Comparison of ENCODE assay signal across 8 cellular contexts in genomic region chr15:25710184-25710583, GRCh38.
DNase-seq lines count a peak whose midpoint lies in the region; ATAC-seq and TF ChIP-seq lines count a peak whose summit lies in the region.

No MANE protein-coding gene starts in this region.

- H3K27me3 ChIP-seq in gastroesophageal sphincter (no peaks in the 10 kb centered on the region), gastrocnemius medialis (no peaks in the 10 kb centered on the region)

- peaks cover 0 to 17% (median 0%) of the 10 kb centered on the region in 3 donors for H3K4me1 ChIP-seq in gastroesophageal sphincter
- no peaks in the 10 kb centered on the region for H3K4me1 ChIP-seq in gastrocnemius medialis

- no peak for TF ChIP-seq EP300 in gastroesophageal sphincter (IDR thresholded peaks at IDR 0.05)

- peak; percentile 18 for DNase-seq in EL
- DNase-seq in KG1 (lab: John Stamatoyannopoulos, UW): peak; percentile 4
- DNase-seq in activated CD8-positive, alpha-beta memory T cell treated with anti-CD3 and anti-CD28 coated beads, Interleukin-2, amount 50 U/mL, for 4 hours: peak; percentile 54
- peak in 1 of 2 donors; percentile 33 for DNase-seq in gastrocnemius medialis
- DNase-seq in DMS114 treated with DMSO at 0.1 percent for 48 hours (lab: John Stamatoyannopoulos, UW; ENCODE audit: unreplicated experiment): no peak
- no peak for DNase-seq in NCI-H345 treated with DMSO at 0.1 percent for 48 hours (lab: John Stamatoyannopoulos, UW; ENCODE audit: unreplicated experiment)
- no peak for DNase-seq in NCI-H226

- TF ChIP-seq POLR2A in gastroesophageal sphincter (IDR thresholded peaks at IDR 0.05) (no peak), gastrocnemius medialis (IDR thresholded peaks at IDR 0.05) (no peak)

- 100% methylated on average over 2 of the region's 10 CpGs; no CpG with 5 or more reads in 1 of the 2 donors for WGBS in gastroesophageal sphincter (ENCODE audit: low coverage in 1 of 2), 2 donors

- H3K4me3 ChIP-seq in gastroesophageal sphincter (no peak overlapping the region), gastrocnemius medialis (no peak overlapping the region)

- H3K9me3 ChIP-seq in gastroesophageal sphincter (no peaks in the 10 kb centered on the region), gastrocnemius medialis (no peaks in the 10 kb centered on the region)

- H3K36me3 ChIP-seq in gastroesophageal sphincter: peaks cover 0 to 50% of the 10 kb centered on the region in 2 donors
- H3K36me3 ChIP-seq in gastrocnemius medialis: no peaks in the 10 kb centered on the region

- H3K27ac ChIP-seq in gastroesophageal sphincter (no peak overlapping the region), gastrocnemius medialis (no peak overlapping the region)

- TF ChIP-seq CTCF in gastroesophageal sphincter (IDR thresholded peaks at IDR 0.05) (peak in 3 of 4 experiments; percentile 49 to 64 (median 60)), gastrocnemius medialis (IDR thresholded peaks at IDR 0.05 in 4 of 5, conservative IDR thresholded peaks at IDR 0.05 in 1 of 5) (peak; percentile 39 to 75 (median 61))

- in situ Hi-C loops in gastrocnemius medialis (cut with MboI; ENCODE audit: low sequenced_read_pairs in 4 of 4): loop anchor here in 1 of 4 donors (25.0 kb wide), 1 partner anchor 198 kb away; no protein-coding TSS in a partner anchor

- intact Hi-C loops in gastrocnemius medialis (cut with DNase I; ENCODE audit: low total_unique reads): loop anchor here (2.0 kb wide), 1 partner anchor 201 kb away; no protein-coding TSS in a partner anchor

- ATAC-seq in gastroesophageal sphincter (peak; percentile 53), gastrocnemius medialis (peak; percentile 36 to 75)

Comparison
In these comparisons a context has a peak if more than half of its experiments do, and no peak if none do; other contexts are left out.
1. DNase-seq: peak in EL (single experiment), KG1 (single experiment) and activated CD8-positive, alpha-beta memory T cell treated with anti-CD3 and anti-CD28 coated beads, Interleukin-2, amount 50 U/mL, for 4 hours (single experiment); none in DMS114 treated with DMSO at 0.1 percent for 48 hours (single experiment), NCI-H345 treated with DMSO at 0.1 percent for 48 hours (single experiment) and NCI-H226 (single experiment).